22 cellular contexts compared by ENCODE assay signal in genomic region chr20:46850896-46851295, GRCh38.
"Had no signal": no experiment of that assay in that cellular context is flagged by ENCODE, and none has a peak within 500 bp of the region (broad histone marks: within the 10 kb centered on the region; RNA-seq: fewer than 3 reads in every experiment).

No MANE protein-coding gene starts in this region.

- H3K36me3 ChIP-seq: MG63 had no signal

- FAIRE-seq: HTR-8/SVneo, RCC 7860 had no signal

- H3K27ac ChIP-seq: HL-60 had no signal

- ATAC-seq: SK-N-SH treated with all-trans-retinoic acid at 6 μM for 48 hours had no signal

- H3K4me3 ChIP-seq: MG63 had no signal

- H3K27me3 ChIP-seq: MG63 had no signal

- DNase-seq: Karpas-422, KG1, MG63, NCI-H1092, NCI-H1105 treated with DMSO at 0.1 percent for 48 hours, NCI-H1417 treated with DMSO at 0.1 percent for 48 hours, NCI-H146, NCI-H1694 treated with DMSO at 0.1 percent for 48 hours, NCI-H1930, NCI-H2081 treated with DMSO at 0.1 percent for 48 hours, NCI-H2171, NCI-H226, NCI-H446, NCI-H510A, NCI-H524 treated with DMSO at 0.1 percent for 48 hours, NCI-H774, Right ventricle myocardium superior, RPMI8226 had no signal

- H3K9me3 ChIP-seq: MG63 had no signal
